Comparison of ENCODE assay signal across 28 cellular contexts in the genomic region with DNA sequence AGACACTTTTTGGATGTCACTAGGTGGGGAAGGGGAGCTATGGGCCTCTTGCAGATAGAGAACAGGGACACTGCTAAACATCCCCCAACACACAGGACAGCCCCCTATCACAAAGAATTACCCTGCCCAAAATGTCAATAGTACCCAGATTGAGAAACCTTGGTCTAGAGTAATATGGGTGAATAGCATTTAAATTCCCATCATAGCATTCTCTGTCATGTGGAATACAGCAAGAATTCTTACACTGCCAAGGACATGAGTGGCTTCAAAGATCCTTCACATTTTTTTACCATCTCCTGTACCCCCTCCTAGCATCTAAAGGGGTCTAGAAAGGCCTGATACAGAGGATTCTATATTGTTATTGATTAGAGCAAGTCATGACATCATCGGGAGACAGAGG.
"Had no signal": no experiment of that assay in that cellular context is flagged by ENCODE, and none has a peak within 500 bp of the region (broad histone marks: within the 10 kb centered on the region; RNA-seq: fewer than 3 reads in every experiment).

No MANE protein-coding gene starts in this region.

- DNase-seq: dermis blood vessel endothelial cell; dorsolateral prefrontal cortex; effector CD4-positive, alpha-beta T cell; effector memory CD4-positive, alpha-beta T cell; erythroblast; esophagus squamous epithelium; foreskin fibroblast; foreskin melanocyte; gastrocnemius medialis; glutamatergic neuron; head of caudate nucleus; heart right ventricle; hippocampal formation; left cardiac atrium; left lung; left ventricle myocardium superior; mammary epithelial cell; mesendoderm; midbrain; naive B cell had no signal

- H3K36me3 ChIP-seq: esophagus squamous epithelium, gastrocnemius medialis, heart right ventricle, left lung had no signal

- H3K4me3 ChIP-seq: coronary artery, dorsolateral prefrontal cortex, esophagus squamous epithelium, gastrocnemius medialis, heart right ventricle, left lung, lung had no signal

- H3K9me3 ChIP-seq: esophagus squamous epithelium, gastrocnemius medialis, heart right ventricle, left lung had no signal

- H3K27me3 ChIP-seq: gastrocnemius medialis, left lung had no signal

- H3K27ac ChIP-seq: coronary artery, dorsolateral prefrontal cortex, epithelial cell of prostate, esophagus squamous epithelium, gastrocnemius medialis, heart right ventricle, left lung had no signal

- FAIRE-seq: colon, endothelial cell of umbilical vein, islet of Langerhans, keratinocyte had no signal

- H3K4me1 ChIP-seq: esophagus squamous epithelium, gastrocnemius medialis, heart right ventricle, left lung had no signal

- ATAC-seq: esophagus mucosa, gastrocnemius medialis, heart right ventricle, left cardiac atrium, left lung, left ventricle myocardium superior had no signal
